In the genomic region with DNA sequence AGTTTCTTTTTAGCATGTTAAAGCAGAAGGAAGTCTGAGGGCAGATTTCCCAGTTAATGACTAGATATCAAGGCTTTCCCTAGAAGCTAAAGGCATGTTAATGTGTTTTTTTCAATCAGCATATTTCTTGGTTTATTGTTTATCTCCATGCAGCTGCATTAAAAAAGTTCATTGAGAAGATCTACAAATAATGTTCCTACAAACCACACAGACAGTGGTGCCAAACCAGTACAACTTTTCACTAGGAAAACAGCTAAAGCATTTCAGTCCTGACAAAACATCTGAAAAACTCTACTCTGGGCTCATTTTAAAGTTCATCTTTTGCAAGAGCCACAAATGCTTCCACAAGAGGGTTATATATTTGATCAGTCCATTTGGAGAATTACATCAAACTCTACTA, we compare ENCODE assay signal across 11 cellular contexts.
"Had no signal": no experiment of that assay in that cellular context is flagged by ENCODE, and none has a peak within 500 bp of the region (broad histone marks: within the 10 kb centered on the region; RNA-seq: fewer than 3 reads in every experiment).

No MANE protein-coding gene starts in this region.

- H3K9me3 ChIP-seq: lower lobe of right lung, ovary had no signal

- H3K27ac Mint-ChIP-seq: activated CD4-positive, alpha-beta T cell treated with anti-CD3 and anti-CD28 coated beads, Interleukin-2, amount 10 ng/mL, durations not matched to agents 7 days and 5 days; activated naive CD8-positive, alpha-beta T cell; neural progenitor cell; stimulated activated memory B cell treated with anti-CD40 and anti-IgM and Interleukin-4, amounts not matched to agents 10 μg/mL and 1 μg/mL and 100 μg/mL, for 72 hours had no signal

- H3K9me3 Mint-ChIP-seq: activated CD4-positive, alpha-beta T cell treated with anti-CD3 and anti-CD28 coated beads, Interleukin-2, amount 10 ng/mL, durations not matched to agents 7 days and 5 days; neural progenitor cell had no signal

- H3K4me1 ChIP-seq: lower lobe of right lung had no signal

- ATAC-seq: stimulated activated memory B cell treated with anti-CD40 and anti-IgM and Interleukin-4, amounts not matched to agents 10 μg/mL and 1 μg/mL and 100 μg/mL, for 72 hours had no signal

- H3K27me3 ChIP-seq: neural progenitor cell, ovary had no signal

- H3K27me3 Mint-ChIP-seq: activated CD4-positive, alpha-beta T cell treated with anti-CD3 and anti-CD28 coated beads, Interleukin-2, amount 10 ng/mL, durations not matched to agents 7 days and 5 days; activated naive CD8-positive, alpha-beta T cell; stimulated activated memory B cell treated with anti-CD40 and anti-IgM and Interleukin-4, amounts not matched to agents 10 μg/mL and 1 μg/mL and 100 μg/mL, for 72 hours had no signal

- H3K4me1 Mint-ChIP-seq: activated CD4-positive, alpha-beta T cell treated with anti-CD3 and anti-CD28 coated beads, Interleukin-2, amount 10 ng/mL, durations not matched to agents 7 days and 5 days; stimulated activated memory B cell treated with anti-CD40 and anti-IgM and Interleukin-4, amounts not matched to agents 10 μg/mL and 1 μg/mL and 100 μg/mL, for 72 hours had no signal

- H3K36me3 ChIP-seq: lower lobe of right lung, neural progenitor cell, ovary had no signal

- H3K4me3 Mint-ChIP-seq: activated CD4-positive, alpha-beta T cell treated with anti-CD3 and anti-CD28 coated beads, Interleukin-2, amount 10 ng/mL, durations not matched to agents 7 days and 5 days; activated naive CD8-positive, alpha-beta T cell; neural progenitor cell; stimulated activated memory B cell treated with anti-CD40 and anti-IgM and Interleukin-4, amounts not matched to agents 10 μg/mL and 1 μg/mL and 100 μg/mL, for 72 hours had no signal

- H3K4me3 ChIP-seq: lower lobe of right lung, neural progenitor cell, ovary had no signal

- H3K27ac ChIP-seq: lower lobe of right lung, neural progenitor cell, ovary had no signal

- DNase-seq: activated CD4-positive, alpha-beta T cell treated with anti-CD3 and anti-CD28 coated beads, Interleukin-2, amount 10 ng/mL, durations not matched to agents 7 days and 5 days; activated CD8-positive, alpha-beta memory T cell treated with anti-CD3 and anti-CD28 coated beads for 24 hours; activated gamma-delta T cell treated with Interleukin-2 at 50 U/mL for 16 hours; amygdala; hypothalamus; lower lobe of right lung; ovary; stimulated activated CD4-positive, alpha-beta T cell treated with anti-CD3 and anti-CD28 coated beads, Interleukin-2, amount 100 ng/mL, for 48 hours had no signal

- H3K36me3 Mint-ChIP-seq: activated naive CD8-positive, alpha-beta T cell; stimulated activated memory B cell treated with anti-CD40 and anti-IgM and Interleukin-4, amounts not matched to agents 10 μg/mL and 1 μg/mL and 100 μg/mL, for 72 hours had no signal
